Comparison of ENCODE assay signal across 25 cellular contexts in the genomic region with DNA sequence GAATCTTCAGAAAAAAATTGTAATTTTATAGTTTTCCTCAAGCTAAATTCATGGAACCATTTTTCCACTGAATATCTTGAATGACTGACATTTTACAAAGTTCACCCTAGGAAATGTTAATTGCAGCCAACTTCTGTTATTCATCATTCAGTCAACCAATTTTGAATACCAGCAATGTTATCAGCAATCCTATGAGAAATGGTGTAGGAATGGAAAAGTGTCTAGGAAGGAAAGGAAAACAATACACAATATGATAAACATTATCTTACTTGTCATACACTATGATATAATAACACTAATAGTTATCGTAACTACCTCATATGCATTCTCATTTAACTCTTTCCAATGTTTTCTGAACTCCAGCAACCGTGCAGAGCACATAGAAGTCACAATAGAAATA.
"Had no signal": no experiment of that assay in that cellular context is flagged by ENCODE, and none has a peak within 500 bp of the region (broad histone marks: within the 10 kb centered on the region; RNA-seq: fewer than 3 reads in every experiment).

No MANE protein-coding gene starts in this region.

- H3K36me3 ChIP-seq: lower lobe of right lung, ovary, sigmoid colon, stomach, thyroid gland, vagina had no signal

- H3K9me3 ChIP-seq: lower lobe of right lung, ovary, psoas muscle, sigmoid colon, thyroid gland, vagina had no signal

- H3K27me3 ChIP-seq: ovary, sigmoid colon, stomach, thyroid gland, vagina had no signal

- H3K4me3 ChIP-seq: lower lobe of right lung, ovary, psoas muscle, sigmoid colon, stomach, thyroid gland, vagina had no signal

- DNase-seq: cortex of kidney; effector memory CD8-positive, alpha-beta T cell; hypothalamus; immature natural killer cell; islet precursor cell; left ventricle myocardium superior; lower lobe of right lung; natural killer cell; occipital lobe; ovary; posterior cingulate gyrus; psoas muscle; right cardiac atrium; sigmoid colon; stimulated activated CD4-positive, alpha-beta T cell treated with anti-CD3 and anti-CD28 coated beads, Interleukin-2, amount 100 ng/mL, for 24 hours; stimulated activated CD4-positive, alpha-beta T cell treated with anti-CD3 and anti-CD28 coated beads, Interleukin-4, amount 100 ng/mL, for 24 hours; stimulated activated naive CD4-positive, alpha-beta T cell treated with Interleukin-2 at 50 U/mL for 16 hours; stomach; thyroid gland; trophoblast cell had no signal

- H3K36me3 Mint-ChIP-seq: immature natural killer cell; memory B cell; natural killer cell; stimulated activated effector memory CD8-positive, alpha-beta T cell treated with anti-CD3 and anti-CD28 coated beads, Interleukin-12 subunit alpha, Interleukin-12 subunit beta, amount 100 ng/mL, for 72 hours had no signal

- H3K27ac Mint-ChIP-seq: effector memory CD8-positive, alpha-beta T cell; immature natural killer cell; memory B cell; natural killer cell; stimulated activated effector memory CD8-positive, alpha-beta T cell treated with anti-CD3 and anti-CD28 coated beads, Interleukin-12 subunit alpha, Interleukin-12 subunit beta, amount 100 ng/mL, for 72 hours had no signal

- H3K27ac ChIP-seq: lower lobe of right lung, ovary, psoas muscle, sigmoid colon, stomach, thyroid gland, vagina had no signal

- H3K4me1 Mint-ChIP-seq: immature natural killer cell; natural killer cell; stimulated activated effector memory CD8-positive, alpha-beta T cell treated with anti-CD3 and anti-CD28 coated beads, Interleukin-12 subunit alpha, Interleukin-12 subunit beta, amount 100 ng/mL, for 72 hours had no signal

- FAIRE-seq: endometrium, frontal cortex had no signal

- H3K4me3 Mint-ChIP-seq: effector memory CD8-positive, alpha-beta T cell; immature natural killer cell; memory B cell; natural killer cell; stimulated activated effector memory CD8-positive, alpha-beta T cell treated with anti-CD3 and anti-CD28 coated beads, Interleukin-12 subunit alpha, Interleukin-12 subunit beta, amount 100 ng/mL, for 72 hours had no signal

- H3K27me3 Mint-ChIP-seq: effector memory CD8-positive, alpha-beta T cell; memory B cell had no signal

- H3K4me1 ChIP-seq: lower lobe of right lung, psoas muscle, sigmoid colon, stomach, thyroid gland, vagina had no signal
